In the genomic region with DNA sequence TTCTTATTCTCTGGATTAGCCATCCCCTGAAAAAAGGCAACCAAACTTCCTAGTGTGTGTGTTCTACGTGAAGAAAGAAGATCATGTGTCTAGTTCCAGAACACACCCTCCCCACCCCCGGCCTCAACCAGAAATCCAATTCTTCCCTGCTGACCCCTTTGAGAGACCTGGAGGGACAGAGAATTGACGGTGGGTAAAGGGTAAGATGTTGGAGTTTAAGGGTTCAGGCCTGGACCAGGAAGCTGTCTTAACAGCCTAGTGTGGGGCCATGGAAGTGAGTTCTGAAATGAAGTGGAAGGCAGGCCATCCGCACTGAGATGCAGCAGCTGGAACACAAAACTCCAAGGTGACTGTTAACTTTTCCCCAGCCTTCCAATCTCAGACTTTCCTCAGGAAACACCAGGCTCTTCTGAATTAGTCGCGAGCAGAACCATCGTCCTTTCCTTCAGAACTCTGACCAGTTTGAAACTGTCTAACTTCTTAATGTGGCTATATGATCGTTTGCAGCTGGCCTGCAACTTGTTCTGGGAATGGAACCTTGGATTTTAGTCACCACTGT, we compare ENCODE assay signal across 7 cellular contexts. TPM values are rescaled to one million over a fixed set of nuclear protein-coding genes. Genes with fewer than 3 reads are reported as not detected.
DNase-seq lines count a peak whose midpoint lies in the region; ATAC-seq, FAIRE-seq and TF ChIP-seq lines count a peak whose summit lies in the region.

No MANE protein-coding gene starts in this region.

- peaks cover 35% of the 10 kb centered on the region for H3K36me3 ChIP-seq in adipocyte (ENCODE audit: control insufficient read depth, insufficient read depth, low read length, severe bottlenecking)
- peaks cover 15 to 36% of the 10 kb centered on the region in 2 experiments for H3K36me3 ChIP-seq in keratinocyte (ENCODE audit: control insufficient read depth in 2 of 2, extremely low read depth in 1 of 2, insufficient read depth in 2 of 2, low read length in 2 of 2)
- H3K36me3 ChIP-seq in suprapubic skin = peaks cover 33% of the 10 kb centered on the region

- TF ChIP-seq EP300 in suprapubic skin (IDR thresholded peaks at IDR 0.05) = no peak

- no peak for ATAC-seq in GM18907 (IDR thresholded peaks at IDR 0.05; ENCODE audit: unreplicated experiment)

- FAIRE-seq in keratinocyte (lab: Jason Lieb, UNC) = no peak

- peaks cover 17% of the 10 kb centered on the region for H4K20me1 ChIP-seq in keratinocyte (ENCODE audit: control insufficient read depth, extremely low read depth, insufficient read depth, low read length)

- WGBS in suprapubic skin = 42% methylated on average over 8 of the region's 8 CpGs

- TF ChIP-seq CTCF in keratinocyte (optimal IDR thresholded peaks at IDR 0.05 in 1 of 3, IDR thresholded peaks at IDR 0.05 in 1 of 3, conservative IDR thresholded peaks at IDR 0.05 in 1 of 3; ENCODE audit: extremely low read depth in 1 of 3, insufficient read depth in 2 of 3, low read length in 3 of 3) = no peak
- no peak for TF ChIP-seq CTCF in suprapubic skin (IDR thresholded peaks at IDR 0.05)

- peak overlapping the region; percentile 84 for H3K27ac ChIP-seq in keratinocyte (ENCODE audit: control insufficient read depth, insufficient read depth, low read length)
- peak overlapping the region; percentile 81 for H3K27ac ChIP-seq in suprapubic skin

- H3K4me1 ChIP-seq in adipocyte (ENCODE audit: control insufficient read depth, insufficient read depth, low read length) = peaks cover 56% of the 10 kb centered on the region
- peaks cover 44% of the 10 kb centered on the region for H3K4me1 ChIP-seq in keratinocyte (ENCODE audit: control insufficient read depth, extremely low read depth, insufficient read depth, low read length)
- H3K4me1 ChIP-seq in suprapubic skin = peaks cover 33% of the 10 kb centered on the region

- dilution Hi-C loops in keratinocyte (cut with MboI; ENCODE audit: extremely low pct_ligation_motif_present, low sequenced_read_pairs) = no loop called here

- H3K27me3 ChIP-seq in adipocyte (replicated peaks; ENCODE audit: control insufficient read depth, insufficient read depth, low read length) (no peaks in the 10 kb centered on the region), keratinocyte (ENCODE audit: control insufficient read depth, extremely low read depth, insufficient read depth, low read length) (no peaks in the 10 kb centered on the region), suprapubic skin (no peaks in the 10 kb centered on the region)

- H3K79me2 ChIP-seq in keratinocyte (ENCODE audit: control insufficient read depth, insufficient read depth, low read length) = peaks cover 51% of the 10 kb centered on the region

- peak overlapping the region; percentile 90 for H3K4me2 ChIP-seq in keratinocyte (ENCODE audit: control insufficient read depth, extremely low read depth, insufficient read depth, low read depth, low read length)

- H3K9me1 ChIP-seq in keratinocyte (ENCODE audit: control insufficient read depth, extremely low read depth, insufficient read depth, low read length) = no peaks in the 10 kb centered on the region

- H3K9ac ChIP-seq in adipocyte (ENCODE audit: low read length) (peak overlapping the region; percentile 99), keratinocyte (ENCODE audit: control insufficient read depth, extremely low read depth, insufficient read depth, low read length) (peak overlapping the region; percentile 94)

- no peaks in the 10 kb centered on the region for H3K9me3 ChIP-seq in adipocyte (ENCODE audit: control insufficient read depth, low read length)
- H3K9me3 ChIP-seq in keratinocyte (ENCODE audit: control insufficient read depth, low read depth, low read length) = no peaks in the 10 kb centered on the region
- H3K9me3 ChIP-seq in suprapubic skin = no peaks in the 10 kb centered on the region

- no peak for TF ChIP-seq POLR2A in suprapubic skin (IDR thresholded peaks at IDR 0.05)

- peak overlapping the region; percentile 84 for H2AFZ ChIP-seq in keratinocyte (ENCODE audit: control insufficient read depth, low read length)

- peak overlapping the region; percentile 92 for H3K4me3 ChIP-seq in Jurkat, Clone E6-1 (ENCODE audit: low read length)
- H3K4me3 ChIP-seq in adipocyte (ENCODE audit: low read length) (peak overlapping the region; percentile 95), keratinocyte (ENCODE audit: control insufficient read depth in 2 of 3, extremely low read depth in 1 of 3, insufficient read depth in 2 of 3, low read depth in 1 of 3, low read length in 3 of 3) (peak overlapping the region; percentile 62 to 96 (median 79)), suprapubic skin (peak overlapping the region; percentile 78)

- DNase-seq in Jurkat, Clone E6-1 (ENCODE audit: low read depth, low spot score) = no peak
- no peak for DNase-seq in adipocyte (ENCODE audit: low read depth)
- DNase-seq in keratinocyte (ENCODE audit: low read depth, low spot score) = no peak
- DNase-seq in suprapubic skin (ENCODE audit: low spot score in 2 of 2) = no peak
- DNase-seq in NOMO-1 (lab: John Stamatoyannopoulos, UW; ENCODE audit: unreplicated experiment in 2 of 2) = no peak
- no peak for DNase-seq in NCI-H1048 (lab: John Stamatoyannopoulos, UW)

RNA-seq across cellular contexts. Expression of a gene that starts 0.8 kb away (rescaled TPM):
- polyA plus RNA-seq in Jurkat, Clone E6-1 (2012; ENCODE audit: insufficient read depth, insufficient read length) = 5,225 TPM
- 1,858 to 4,257 TPM (median 3,899 TPM) in 3 replicates for polyA plus RNA-seq in keratinocyte
- 4,600 TPM for polyA plus RNA-seq in keratinocyte (2011; ENCODE audit: low read depth)
- 2,058 and 2,504 TPM in 2 replicates for polyA plus RNA-seq in keratinocyte (2011; cell fraction: cytosol; rRNA removed)
- 771 and 780 TPM in 2 replicates for polyA plus RNA-seq in keratinocyte (2011; cell fraction: nucleus; rRNA removed)
- 4,782 and 6,727 TPM in 2 replicates for polyA plus RNA-seq in keratinocyte (2012; ENCODE audit: low replicate concordance)
- 404 to 934 TPM (median 861 TPM) in 3 replicates for polyA minus RNA-seq in keratinocyte
- polyA minus RNA-seq in keratinocyte (2011; cell fraction: cytosol; rRNA and poly(A)+ RNA removed) = 1,907 TPM
- 202 and 323 TPM in 2 replicates for polyA minus RNA-seq in keratinocyte (2011; cell fraction: nucleus; rRNA and poly(A)+ RNA removed)
- 1,000 to 10,000 TPM in 3 of 4 donors, 100 to 1,000 TPM in 1; 892 to 2,420 (median 2,172) TPM for total RNA-seq in suprapubic skin
